8 cellular contexts compared by ENCODE assay signal in the genomic region with DNA sequence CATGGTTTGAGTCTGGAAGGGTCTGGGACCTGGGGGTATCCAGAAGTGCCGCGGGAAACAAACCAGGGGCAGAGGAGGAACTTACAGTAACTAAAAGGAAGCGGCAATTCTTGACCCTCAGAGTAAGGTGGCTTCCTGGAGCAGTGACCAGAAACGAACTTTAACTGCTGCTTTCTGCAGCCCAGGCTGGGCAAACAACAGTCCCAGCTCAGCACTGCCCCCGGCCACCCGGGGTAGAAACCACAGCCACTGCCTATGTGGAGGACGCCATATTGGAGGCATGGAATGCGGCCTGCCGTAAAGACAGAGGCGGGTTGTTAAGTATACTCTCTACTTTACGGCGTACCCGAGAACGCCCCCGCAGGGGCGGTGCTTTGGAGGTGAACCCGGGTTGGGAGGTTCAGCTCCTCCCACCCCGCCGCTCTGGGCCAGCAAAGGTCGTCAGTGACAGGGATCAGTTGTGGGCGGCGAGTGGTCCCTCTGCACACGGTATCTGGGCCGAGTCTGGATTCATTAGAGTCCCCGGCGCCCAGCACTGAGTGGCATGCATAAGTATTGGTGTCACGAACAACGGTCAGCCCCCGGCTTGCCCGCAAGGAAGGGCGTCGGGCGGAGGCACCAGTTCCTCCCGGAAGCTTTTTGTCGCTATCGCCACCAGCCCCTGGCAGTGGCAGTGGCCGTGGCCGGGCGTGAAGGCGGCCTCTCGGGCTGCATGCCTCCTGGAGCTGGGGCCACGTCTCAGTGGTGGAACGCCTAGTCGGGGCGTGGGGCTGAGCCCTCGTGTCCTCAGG. TPM values are rescaled to one million over a fixed set of nuclear protein-coding genes. Genes with fewer than 3 reads are reported as not detected.
DNase-seq lines count a peak whose midpoint lies in the region; ATAC-seq and TF ChIP-seq lines count a peak whose summit lies in the region.

A gene with protein sequence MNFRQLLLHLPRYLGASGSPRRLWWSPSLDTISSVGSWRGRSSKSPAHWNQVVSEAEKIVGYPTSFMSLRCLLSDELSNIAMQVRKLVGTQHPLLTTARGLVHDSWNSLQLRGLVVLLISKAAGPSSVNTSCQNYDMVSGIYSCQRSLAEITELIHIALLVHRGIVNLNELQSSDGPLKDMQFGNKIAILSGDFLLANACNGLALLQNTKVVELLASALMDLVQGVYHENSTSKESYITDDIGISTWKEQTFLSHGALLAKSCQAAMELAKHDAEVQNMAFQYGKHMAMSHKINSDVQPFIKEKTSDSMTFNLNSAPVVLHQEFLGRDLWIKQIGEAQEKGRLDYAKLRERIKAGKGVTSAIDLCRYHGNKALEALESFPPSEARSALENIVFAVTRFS (minus strand): TSS at position 282 of the 791 bp plus-strand sequence. CDS start 279 bp downstream, at position 3.

- peak in 1 of 2 donors; percentile 42 for TF ChIP-seq POLR2A in vagina (IDR thresholded peaks at IDR 0.05)

- no peaks in the 10 kb centered on the region for H3K27me3 ChIP-seq in right cardiac atrium (ENCODE audit: control insufficient read depth, insufficient read depth)
- H3K27me3 ChIP-seq in vagina = no peaks in the 10 kb centered on the region

- H3K9me3 ChIP-seq in right cardiac atrium (ENCODE audit: control insufficient read depth, low read length) (no peaks in the 10 kb centered on the region), vagina (no peaks in the 10 kb centered on the region)

- H3K4me1 ChIP-seq in right cardiac atrium (ENCODE audit: control insufficient read depth, insufficient read depth, low read length) (peaks cover 2% of the 10 kb centered on the region), vagina (peaks cover 18% of the 10 kb centered on the region)

- no peaks in the 10 kb centered on the region for H3K36me3 ChIP-seq in vagina

- intact Hi-C loops in right cardiac atrium (cut with DNase I) = no loop called here
- intact Hi-C loops in vagina (cut with DNase I) = no loop called here

- H3K4me3 ChIP-seq in right cardiac atrium (ENCODE audit: low read length) = peak within 1 kb of the TSS; percentile 65
- peak within 1 kb of the TSS; percentile 88 to 92 for H3K4me3 ChIP-seq in vagina

- H3K27ac ChIP-seq in angular gyrus (ENCODE audit: low read depth, low read length) (peak within 1 kb of the TSS; percentile 93), right cardiac atrium (ENCODE audit: low read length) (peak within 1 kb of the TSS; percentile 95), vagina (peak within 1 kb of the TSS; percentile 81)

- ATAC-seq in GM18499 (IDR thresholded peaks at IDR 0.05; ENCODE audit: insufficient read depth, unreplicated experiment) (peak; percentile 89), HG02943 (IDR thresholded peaks at IDR 0.05; ENCODE audit: low read depth, unreplicated experiment) (peak; percentile 92), right cardiac atrium (peak; percentile 99)

- DNase-seq in NCI-H187 (lab: John Stamatoyannopoulos, UW) = peak; percentile 92 to 94
- DNase-seq in T-helper 2 cell = peak; percentile 85 to 99 (median 96)
- peak; percentile 99 to 100 (median 100) for DNase-seq in right cardiac atrium
- peak; percentile 84 for DNase-seq in pulmonary artery endothelial cell (ENCODE audit: low read depth, low spot score)
- DNase-seq in vagina (ENCODE audit: extremely low spot score in 2 of 2) = peak in 1 of 2 donors; percentile 96

- TF ChIP-seq CTCF in vagina (IDR thresholded peaks at IDR 0.05) = peak in 1 of 3 experiments; percentile 7

- WGBS in right cardiac atrium = under 1% methylated on average over 46 of the region's 46 CpGs

RNA-seq across cellular contexts. Expression of the gene that starts here (rescaled TPM):
- total RNA-seq in right cardiac atrium (10 to 100 TPM; 12.5 to 15.5 (median 14.1) TPM), pulmonary artery endothelial cell (7.3 and 9.4 TPM in 2 replicates), vagina (18.7 TPM)
- polyA plus RNA-seq in right cardiac atrium = 10.0 TPM
